32 cellular contexts compared by ENCODE assay signal in genomic region chr1:17033481-17033880, GRCh38. TPM values are rescaled to one million over a fixed set of nuclear protein-coding genes. Genes with fewer than 3 reads are reported as not detected.
"Had no signal": no experiment of that assay in that cellular context is flagged by ENCODE, and none has a peak within 500 bp of the region (broad histone marks: within the 10 kb centered on the region; RNA-seq: fewer than 3 reads in every experiment).

No MANE protein-coding gene starts in this region.

- ATAC-seq: activated CD8-positive, alpha-beta memory T cell treated with anti-CD3 and anti-CD28 coated beads, Interleukin-2, amount 10 ng/mL, durations not matched to agents 7 days and 5 days; activated CD8-positive, alpha-beta T cell treated with anti-CD3 and anti-CD28 coated beads for 36 hours; activated naive CD4-positive, alpha-beta T cell treated with anti-CD3 and anti-CD28 coated beads, Interleukin-2, amount 50 U/mL, for 72 hours; activated T-cell treated with anti-CD3 and anti-CD28 coated beads, Interleukin-2, amount 50 U/mL, for 4 hours; activated T-cell treated with anti-CD3 and anti-CD28 coated beads, Interleukin-2, amount 50 U/mL, for 72 hours; activated T-helper 17 cell treated with anti-CD3 and anti-CD28 coated beads, Interleukin-2, amount 50 U/mL, for 72 hours; body of pancreas had no signal

- H3K27ac ChIP-seq: adrenal gland, brain microvascular endothelial cell, breast epithelium, VCaP had no signal

- H3K9me3 ChIP-seq: adrenal gland, body of pancreas, breast epithelium had no signal

- H3K4me3 ChIP-seq: adrenal gland, body of pancreas, breast epithelium had no signal

- H3K27me3 ChIP-seq: adrenal gland, body of pancreas, brain microvascular endothelial cell, breast epithelium had no signal

- H3K4me1 ChIP-seq: adrenal gland had no signal

- H3K36me3 ChIP-seq: breast epithelium had no signal

- DNase-seq: activated B cell treated with CpG ODN at 0.5 μM for 24 hours; activated CD4-positive, alpha-beta T cell treated with anti-CD3 and anti-CD28 coated beads for 4 hours; activated CD4-positive, alpha-beta T cell treated with anti-CD3 and anti-CD28 coated beads, Interleukin-2, amount 10 ng/mL, durations not matched to agents 24 days and 14 days; activated CD4-positive, alpha-beta T cell treated with anti-CD3 and anti-CD28 coated beads, Interleukin-2, amount 50 U/mL, for 1 hour; activated CD4-positive, alpha-beta T cell treated with anti-CD3 and anti-CD28 coated beads, Interleukin-2, amount 50 U/mL, for 4 hours; activated CD4-positive, CD25-positive, alpha-beta regulatory T cell treated with anti-CD3 and anti-CD28 coated beads, Interleukin-2, amount 50 U/mL, for 72 hours; activated CD8-positive, alpha-beta memory T cell treated with anti-CD3 and anti-CD28 coated beads, Interleukin-2, amount 10 ng/mL, durations not matched to agents 7 days and 5 days; activated CD8-positive, alpha-beta T cell treated with anti-CD3 and anti-CD28 coated beads for 36 hours; activated effector memory CD4-positive, alpha-beta T cell treated with anti-CD3 and anti-CD28 coated beads, Interleukin-2, amount 50 U/mL, for 16 hours; activated gamma-delta T cell treated with Interleukin-2 at 50 U/mL for 16 hours; activated naive CD4-positive, alpha-beta T cell; activated naive CD4-positive, alpha-beta T cell treated with anti-CD3 and anti-CD28 coated beads for 36 hours; activated naive CD4-positive, alpha-beta T cell treated with anti-CD3 and anti-CD28 coated beads, Interleukin-2, amount 50 U/mL, for 16 hours; activated naive CD8-positive, alpha-beta T cell treated with anti-CD3 and anti-CD28 coated beads for 36 hours; activated T-cell treated with anti-CD3 and anti-CD28 coated beads for 4 hours; activated T-cell treated with anti-CD3 and anti-CD28 coated beads, Interleukin-2, amount 50 U/mL, for 1 hour; activated T-cell treated with anti-CD3 and anti-CD28 coated beads, Interleukin-2, amount 50 U/mL, for 4 hours; activated T-cell treated with anti-CD3 and anti-CD28 coated beads, Interleukin-2, amount 50 U/mL, for 72 hours; adrenal gland; amniotic stem cell; aorta; body of pancreas; brain microvascular endothelial cell; central memory CD4-positive, alpha-beta T cell; T-helper 1 cell; T-helper 2 cell; T-helper 9 cell had no signal

RNA-seq across cellular contexts. Expression of gene MFAP2, which starts 53.1 kb away (rescaled TPM):
- total RNA-seq: activated B cell treated with CpG ODN at 0.5 μM for 24 hours; activated CD4-positive, alpha-beta T cell treated with anti-CD3 and anti-CD28 coated beads, Interleukin-2, amount 10 ng/mL, durations not matched to agents 24 days and 14 days; activated CD8-positive, alpha-beta memory T cell treated with anti-CD3 and anti-CD28 coated beads, Interleukin-2, amount 10 ng/mL, durations not matched to agents 7 days and 5 days; activated CD8-positive, alpha-beta T cell treated with anti-CD3 and anti-CD28 coated beads for 36 hours; activated naive CD4-positive, alpha-beta T cell treated with anti-CD3 and anti-CD28 coated beads for 36 hours; activated naive CD8-positive, alpha-beta T cell treated with anti-CD3 and anti-CD28 coated beads for 36 hours; activated T-helper 1 cell treated with anti-CD3 and anti-CD28 coated beads, Interleukin-12 subunit alpha, Interleukin-12 subunit beta, Interleukin-2, Interleukin-4 antibody, amounts not matched to agents 30 ng/mL and 10 ng/mL and 1 ng/mL, durations not matched to agents 14 hours and 24 hours and 36 hours; activated T-helper 17 cell treated with anti-CD3 and anti-CD28 coated beads, Interleukin-2, amount 50 U/mL, for 72 hours had no signal
